In genomic region chr5:115297043-115297442, GRCh38 we compare ENCODE assay signal across 8 cellular contexts. TPM values are rescaled to one million over a fixed set of nuclear protein-coding genes. Genes with fewer than 3 reads are reported as not detected.
DNase-seq lines count a peak whose midpoint lies in the region; ATAC-seq and TF ChIP-seq lines count a peak whose summit lies in the region.

No MANE protein-coding gene starts in this region.

- H3K4me1 Mint-ChIP-seq in central memory CD8-positive, alpha-beta T cell, result peaks cover 12% of the 10 kb centered on the region
- peaks cover 12 to 22% of the 10 kb centered on the region in 2 donors for H3K4me1 Mint-ChIP-seq in natural killer cell

- peak overlapping the region; percentile 42 for H3K4me3 ChIP-seq in HUES6 (ENCODE audit: low read depth, low read length)
- H3K4me3 ChIP-seq in H7 (ENCODE audit: insufficient read depth, low read depth, low read length), result no peak overlapping the region; the same call in 1 of the 2 replicates

- no peak overlapping the region for H3K9ac ChIP-seq in HUES6 (ENCODE audit: low read length)

- H3K27ac ChIP-seq in HUES6 (ENCODE audit: low read depth, low read length), result no peak overlapping the region

- no peak for TF ChIP-seq POLR2A in GM18505 (IDR thresholded peaks at IDR 0.05; ENCODE audit: borderline replicate concordance, extremely low read depth, insufficient read depth, insufficient read length)

- intact Hi-C loops in natural killer cell (cut with micrococcal nuclease) (no loop called here), head of caudate nucleus (cut with DNase I) (no loop called here)

- no peak overlapping the region for H3K27ac Mint-ChIP-seq in central memory CD8-positive, alpha-beta T cell (ENCODE audit: low read depth)
- H3K27ac Mint-ChIP-seq in natural killer cell, result no peak overlapping the region

- H3K9me3 Mint-ChIP-seq in central memory CD8-positive, alpha-beta T cell, result peaks cover 2% of the 10 kb centered on the region
- H3K9me3 Mint-ChIP-seq in natural killer cell, result peaks cover 1 to 3% of the 10 kb centered on the region in 2 donors

- ATAC-seq in central memory CD8-positive, alpha-beta T cell (replicated peaks; ENCODE audit: extremely low read depth, poor library complexity, severe bottlenecking), result no peak
- no peak for ATAC-seq in natural killer cell
- ATAC-seq in GM18505 (IDR thresholded peaks at IDR 0.05; ENCODE audit: unreplicated experiment), result no peak

- no peaks in the 10 kb centered on the region for H3K27me3 Mint-ChIP-seq in central memory CD8-positive, alpha-beta T cell
- H3K27me3 Mint-ChIP-seq in natural killer cell (ENCODE audit: low read depth in 2 of 2), result peaks cover 11 to 23% of the 10 kb centered on the region in 2 donors

- no peaks in the 10 kb centered on the region for H3K27me3 ChIP-seq in HUES6 (ENCODE audit: control insufficient read depth, insufficient read depth, low read length)
- no peaks in the 10 kb centered on the region for H3K27me3 ChIP-seq in H7 (ENCODE audit: control insufficient read depth, insufficient read depth, low read length)

- peak; percentile 33 for DNase-seq in AG20443 (ENCODE audit: low spot score)
- DNase-seq in central memory CD8-positive, alpha-beta T cell (ENCODE audit: low spot score in 2 of 2), result no peak
- DNase-seq in natural killer cell, result no peak
- no peak for DNase-seq in head of caudate nucleus
- no peak for DNase-seq in activated CD4-positive, alpha-beta T cell treated with anti-CD3 and anti-CD28 coated beads, Interleukin-2, amount 50 U/mL, for 4 hours
- DNase-seq in H7, result no peak

- H3K36me3 Mint-ChIP-seq in central memory CD8-positive, alpha-beta T cell (ENCODE audit: insufficient read depth), result peaks cover 2% of the 10 kb centered on the region
- peaks cover 4% of the 10 kb centered on the region for H3K36me3 Mint-ChIP-seq in natural killer cell

- no peak for TF ChIP-seq CTCF in natural killer cell (IDR thresholded peaks at IDR 0.05)

- no peaks in the 10 kb centered on the region for H3K4me1 ChIP-seq in HUES6 (ENCODE audit: control insufficient read depth, insufficient read depth, low read length)

- H3K9me3 ChIP-seq in HUES6 (ENCODE audit: control insufficient read depth, insufficient read depth, low read depth, low read length), result peaks cover 10% of the 10 kb centered on the region; the same call in 1 of the 2 replicates

- H3K36me3 ChIP-seq in HUES6 (ENCODE audit: control insufficient read depth, insufficient read depth, low read length), result 0 out of 2 replicates have a peak, but pooled peaks cover under 1% of the 10 kb centered on the region
- no peaks in the 10 kb centered on the region for H3K36me3 ChIP-seq in H7 (replicated peaks; ENCODE audit: control insufficient read depth, insufficient read depth, low read length)

- H3K4me3 Mint-ChIP-seq in central memory CD8-positive, alpha-beta T cell, result peak overlapping the region; percentile 74
- H3K4me3 Mint-ChIP-seq in natural killer cell, result peak overlapping the region; percentile 66

RNA-seq across cellular contexts. Expression of gene CCDC112, which starts 0.6 kb away (rescaled TPM):
- total RNA-seq in natural killer cell, result 1 to 10 TPM; 2.5 to 3.7 (median 3.1) TPM
- 5.1 and 11.8 TPM in 2 replicates for total RNA-seq in H7 (2014; rRNA removed; shearing (Covaris generic))

RNA-seq across cellular contexts. Expression of gene PGGT1B, which starts 34.4 kb away (rescaled TPM):
- total RNA-seq in natural killer cell, result 10 to 100 TPM; 39.5 to 60.1 (median 46.1) TPM
- 7.6 and 12.3 TPM in 2 replicates for total RNA-seq in H7 (2014; rRNA removed; shearing (Covaris generic))
